ENCODE assay signal across 22 cellular contexts in genomic region chr1:56965191-56965590, GRCh38. TPM values are rescaled to one million over a fixed set of nuclear protein-coding genes. Genes with fewer than 3 reads are reported as not detected.
A peak's percentile ranks its signal among the peaks of the same experiment; 100 is the strongest.
DNase-seq lines count a peak whose midpoint lies in the region; ATAC-seq and TF ChIP-seq lines count a peak whose summit lies in the region.
"Had no signal": no experiment of that assay in that cellular context is flagged by ENCODE, and none has a peak within 500 bp of the region (broad histone marks: within the 10 kb centered on the region; RNA-seq: fewer than 3 reads in every experiment).

No MANE protein-coding gene starts in this region.

- no peak overlapping the region for H2BK120ac ChIP-seq in neuronal stem cell (ENCODE audit: low read depth, low read length)

- H2BK12ac ChIP-seq in neuronal stem cell (ENCODE audit: low read length): no peak overlapping the region

- peak overlapping the region; percentile 56 for H2AFZ ChIP-seq in neuronal stem cell (ENCODE audit: low read length)

- WGBS in liver: 33% methylated on average over 3 of the region's 3 CpGs
- no CpG with 5 or more reads among the region's 3 CpGs for WGBS in neuronal stem cell (ENCODE audit: extremely low coverage in 2 of 2, insufficient read length in 2 of 2, insufficient replicate concordance in 1 of 2), 2 donors

- H3K27ac ChIP-seq in liver (ENCODE audit: low read depth in 1 of 2, low read length in 2 of 2) (peak overlapping the region; percentile 91 to 93), neuronal stem cell (replicated peaks; ENCODE audit: low read length) (no peak overlapping the region)
- H3K27ac ChIP-seq: A549 had no signal

- H3K9me3 ChIP-seq in liver (ENCODE audit: control insufficient read depth in 4 of 4, low read length in 3 of 4): no peaks in the 10 kb centered on the region
- no peaks in the 10 kb centered on the region for H3K9me3 ChIP-seq in neuronal stem cell (replicated peaks in 1 of 2; ENCODE audit: control insufficient read depth in 2 of 2, insufficient read depth in 1 of 2, low read depth in 1 of 2, low read length in 2 of 2)
- H3K9me3 ChIP-seq: A549 had no signal

- H3K27me3 ChIP-seq in liver (ENCODE audit: control insufficient read depth in 4 of 4, insufficient read depth in 4 of 4, low read length in 3 of 4) (no peaks in the 10 kb centered on the region), neuronal stem cell (ENCODE audit: control insufficient read depth in 3 of 3, insufficient read depth in 3 of 3, low read depth in 1 of 3, low read length in 3 of 3) (peaks cover 0 to 2% (median 0%) of the 10 kb centered on the region in 3 experiments)

- no peak overlapping the region for H3K18ac ChIP-seq in neuronal stem cell (ENCODE audit: low read length)

- TF ChIP-seq CTCF in liver (IDR thresholded peaks at IDR 0.05; ENCODE audit: low read depth, low read length, missing input control): no peak

- H3K4me2 ChIP-seq in neuronal stem cell (ENCODE audit: insufficient read depth, low read length, poor library complexity, severe bottlenecking): no peak overlapping the region
- H3K4me2 ChIP-seq: A549, GM23338 had no signal

- H4K91ac ChIP-seq in neuronal stem cell (ENCODE audit: low read depth, low read length, poor library complexity): no peak overlapping the region

- peak overlapping the region; percentile 76 to 99 for H3K9ac ChIP-seq in liver (ENCODE audit: low read depth in 1 of 2, low read length in 2 of 2)
- H3K9ac ChIP-seq in neuronal stem cell (ENCODE audit: low read depth, low read length, poor library complexity): no peak overlapping the region

- peak overlapping the region; percentile 59 to 93 (median 90) for H3K4me3 ChIP-seq in liver (ENCODE audit: low read depth in 1 of 3, low read length in 3 of 3)
- H3K4me3 ChIP-seq in neuronal stem cell (ENCODE audit: low read length in 2 of 2): no peak overlapping the region
- H3K4me3 ChIP-seq: A549, GM23338 had no signal

- H3K36me3 ChIP-seq in liver (ENCODE audit: control insufficient read depth in 4 of 4, insufficient read depth in 3 of 4, low read depth in 1 of 4, low read length in 3 of 4) (peaks cover 0 to 6% (median 0%) of the 10 kb centered on the region in 4 donors), neuronal stem cell (replicated peaks in 1 of 2; ENCODE audit: control insufficient read depth in 2 of 2, insufficient read depth in 2 of 2, low read length in 2 of 2) (no peaks in the 10 kb centered on the region)

- no peak overlapping the region for H4K8ac ChIP-seq in neuronal stem cell (ENCODE audit: low read depth, low read length)

- H3K4ac ChIP-seq in neuronal stem cell (ENCODE audit: low read length): no peak overlapping the region

- no peak overlapping the region for H2BK5ac ChIP-seq in neuronal stem cell (ENCODE audit: low read length)

- no peak for TF ChIP-seq RAD21 in liver (IDR thresholded peaks at IDR 0.05)

- no peaks in the 10 kb centered on the region for H3K79me1 ChIP-seq in neuronal stem cell (ENCODE audit: low read depth, low read length)

- ATAC-seq in GM18861 (IDR thresholded peaks at IDR 0.05; ENCODE audit: unreplicated experiment) (no peak), GM21576 (IDR thresholded peaks at IDR 0.05; ENCODE audit: unreplicated experiment) (no peak)
- ATAC-seq: A549, GM23338, HCT116 had no signal

- no peak overlapping the region for H2BK15ac ChIP-seq in neuronal stem cell (ENCODE audit: low read length)

- no peak overlapping the region for H2AK5ac ChIP-seq in neuronal stem cell (ENCODE audit: low read depth, low read length)

- no peak overlapping the region for H3K14ac ChIP-seq in neuronal stem cell (ENCODE audit: low read length)

- DNase-seq in left kidney (ENCODE audit: low read depth, low spot score) (peak; percentile 21), neuronal stem cell (ENCODE audit: low spot score) (no peak), ACHN (no peak), GF-D8 (lab: John Stamatoyannopoulos, UW) (no peak)
- DNase-seq: 8988T; C1 segment of cervical spinal cord; Calu3; CD4-positive, alpha-beta memory T cell; COR-L47; DMS79 treated with DMSO at 0.1 percent for 48 hours; H9; HFFc6 had no signal

- H3K4me1 ChIP-seq in liver (ENCODE audit: control insufficient read depth in 4 of 4, insufficient read depth in 4 of 4, low read length in 3 of 4) (peaks cover 3 to 54% (median 19%) of the 10 kb centered on the region in 4 donors), neuronal stem cell (ENCODE audit: control insufficient read depth in 2 of 2, insufficient read depth in 1 of 2, low read depth in 1 of 2, low read length in 2 of 2) (peaks cover 0 to 8% of the 10 kb centered on the region in 2 donors)
- H3K4me1 ChIP-seq: A549 had no signal

- in situ Hi-C loops in ACHN (cut with HindIII; ENCODE audit: low pct_ligation_motif_present, low pct_unique_long_range_greater_than_20kb, low sequenced_read_pairs): no loop called here

- H3K23ac ChIP-seq in neuronal stem cell (ENCODE audit: low read depth, low read length, poor library complexity): no peak overlapping the region

TF ChIP-seq in liver, 16 proteins besides CTCF, POLR2A, EP300 and RAD21:
- no peak for TF ChIP-seq RXRA (IDR thresholded peaks at IDR 0.05)
- TF ChIP-seq, protein P1, sequence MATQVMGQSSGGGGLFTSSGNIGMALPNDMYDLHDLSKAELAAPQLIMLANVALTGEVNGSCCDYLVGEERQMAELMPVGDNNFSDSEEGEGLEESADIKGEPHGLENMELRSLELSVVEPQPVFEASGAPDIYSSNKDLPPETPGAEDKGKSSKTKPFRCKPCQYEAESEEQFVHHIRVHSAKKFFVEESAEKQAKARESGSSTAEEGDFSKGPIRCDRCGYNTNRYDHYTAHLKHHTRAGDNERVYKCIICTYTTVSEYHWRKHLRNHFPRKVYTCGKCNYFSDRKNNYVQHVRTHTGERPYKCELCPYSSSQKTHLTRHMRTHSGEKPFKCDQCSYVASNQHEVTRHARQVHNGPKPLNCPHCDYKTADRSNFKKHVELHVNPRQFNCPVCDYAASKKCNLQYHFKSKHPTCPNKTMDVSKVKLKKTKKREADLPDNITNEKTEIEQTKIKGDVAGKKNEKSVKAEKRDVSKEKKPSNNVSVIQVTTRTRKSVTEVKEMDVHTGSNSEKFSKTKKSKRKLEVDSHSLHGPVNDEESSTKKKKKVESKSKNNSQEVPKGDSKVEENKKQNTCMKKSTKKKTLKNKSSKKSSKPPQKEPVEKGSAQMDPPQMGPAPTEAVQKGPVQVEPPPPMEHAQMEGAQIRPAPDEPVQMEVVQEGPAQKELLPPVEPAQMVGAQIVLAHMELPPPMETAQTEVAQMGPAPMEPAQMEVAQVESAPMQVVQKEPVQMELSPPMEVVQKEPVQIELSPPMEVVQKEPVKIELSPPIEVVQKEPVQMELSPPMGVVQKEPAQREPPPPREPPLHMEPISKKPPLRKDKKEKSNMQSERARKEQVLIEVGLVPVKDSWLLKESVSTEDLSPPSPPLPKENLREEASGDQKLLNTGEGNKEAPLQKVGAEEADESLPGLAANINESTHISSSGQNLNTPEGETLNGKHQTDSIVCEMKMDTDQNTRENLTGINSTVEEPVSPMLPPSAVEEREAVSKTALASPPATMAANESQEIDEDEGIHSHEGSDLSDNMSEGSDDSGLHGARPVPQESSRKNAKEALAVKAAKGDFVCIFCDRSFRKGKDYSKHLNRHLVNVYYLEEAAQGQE (IDR thresholded peaks at IDR 0.05): no peak
- no peak for TF ChIP-seq ZBTB33 (IDR thresholded peaks at IDR 0.05)
- no peak for TF ChIP-seq YY1 (IDR thresholded peaks at IDR 0.05)
TF ChIP-seq in liver: peak in this region for 0.

RNA-seq across cellular contexts. Expression of gene C8B, which starts 0.6 kb away (rescaled TPM):
- total RNA-seq in liver: 100 to 1,000 TPM; 151 to 703 TPM
- polyA plus RNA-seq in liver: 100 to 1,000 TPM; 299 to 413 TPM
- not detected for polyA plus RNA-seq in neuronal stem cell (2013, experiment 1 of 2)
- not detected for polyA plus RNA-seq in neuronal stem cell (2013, experiment 2 of 2)
- total RNA-seq: Calu3; CD4-positive, alpha-beta memory T cell; Daoy; G401; GM23338; H4; H9; HFFc6 had no signal
- polyA plus RNA-seq: A549; BJ; CD4-positive, alpha-beta memory T cell; GM23338 had no signal

Comparison
In these comparisons a context has a peak if more than half of its experiments do, and no peak if none do; other contexts are left out.
1. H3K4me3 ChIP-seq: peak in liver (3 of 3); none in neuronal stem cell (0 of 2).